ENCODE assay signal across 25 cellular contexts in the genomic region with DNA sequence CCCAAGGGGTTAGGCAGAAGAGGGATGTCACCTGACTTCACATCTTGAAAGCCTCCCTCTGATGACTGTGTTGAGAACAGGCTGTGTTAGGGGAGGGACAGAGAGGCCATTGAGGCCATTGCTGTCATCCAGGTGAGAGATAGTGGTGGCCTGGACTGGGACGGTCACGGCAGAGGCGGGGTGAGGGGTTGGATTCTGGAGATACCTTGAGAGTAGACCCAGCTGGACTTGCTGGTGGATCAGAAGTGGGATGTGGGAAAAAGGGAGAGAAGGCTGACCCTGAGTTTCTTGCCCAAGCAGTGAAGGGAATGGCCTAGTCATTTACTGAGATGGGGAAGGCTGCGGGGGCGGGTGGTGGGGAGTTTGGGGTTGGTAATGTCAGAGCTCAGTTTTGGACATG. TPM values are rescaled to one million over a fixed set of nuclear protein-coding genes. Genes with fewer than 3 reads are reported as not detected.
DNase-seq lines count a peak whose midpoint lies in the region; ATAC-seq, FAIRE-seq and TF ChIP-seq lines count a peak whose summit lies in the region.
"Had no signal": no experiment of that assay in that cellular context is flagged by ENCODE, and none has a peak within 500 bp of the region (broad histone marks: within the 10 kb centered on the region; RNA-seq: fewer than 3 reads in every experiment).

No MANE protein-coding gene starts in this region.

- no peak for ATAC-seq in T-cell (replicated peaks in 1 of 4)
- ATAC-seq in activated CD4-positive, CD25-positive, alpha-beta regulatory T cell treated with anti-CD3 and anti-CD28 coated beads, Interleukin-2, amount 50 U/mL, for 24 hours = no peak
- ATAC-seq: A549, Panc1 had no signal

- H3K27me3 Mint-ChIP-seq in activated naive CD4-positive, alpha-beta T cell treated with anti-CD3 and anti-CD28 coated beads for 36 hours (ENCODE audit: low read depth) = no peaks in the 10 kb centered on the region
- H3K27me3 Mint-ChIP-seq in T-cell = no peaks in the 10 kb centered on the region
- H3K27me3 Mint-ChIP-seq: activated CD4-positive, alpha-beta memory T cell treated with anti-CD3 and anti-CD28 coated beads, Interleukin-2, amount 10 ng/mL, durations not matched to agents 7 days and 5 days; activated T-cell treated with anti-CD3 and anti-CD28 coated beads, Interleukin-2, amount 50 U/mL, for 24 hours; type B pancreatic cell had no signal

- no peaks in the 10 kb centered on the region for H3K9me3 Mint-ChIP-seq in activated naive CD4-positive, alpha-beta T cell treated with anti-CD3 and anti-CD28 coated beads for 36 hours
- no peaks in the 10 kb centered on the region for H3K9me3 Mint-ChIP-seq in T-cell
- H3K9me3 Mint-ChIP-seq: activated CD4-positive, alpha-beta memory T cell treated with anti-CD3 and anti-CD28 coated beads, Interleukin-2, amount 10 ng/mL, durations not matched to agents 7 days and 5 days; activated T-cell treated with anti-CD3 and anti-CD28 coated beads, Interleukin-2, amount 50 U/mL, for 24 hours; GM23338; T-helper 1 cell treated with Interleukin-12 subunit alpha and Interleukin-12 subunit beta and Interleukin-4 antibody, amounts not matched to agents 30 μg/mL and 1 μg/mL, for 36 hours; type B pancreatic cell had no signal

- H3K4me1 ChIP-seq in keratinocyte (ENCODE audit: control insufficient read depth, extremely low read depth, insufficient read depth, low read length) = peaks cover 27% of the 10 kb centered on the region
- H3K4me1 ChIP-seq: BE2C had no signal

- H3K36me3 Mint-ChIP-seq in activated naive CD4-positive, alpha-beta T cell treated with anti-CD3 and anti-CD28 coated beads for 36 hours (ENCODE audit: low read depth) = peaks cover 1% of the 10 kb centered on the region
- peaks cover 16% of the 10 kb centered on the region for H3K36me3 Mint-ChIP-seq in T-cell

- H3K4me2 ChIP-seq in keratinocyte (ENCODE audit: control insufficient read depth, extremely low read depth, insufficient read depth, low read depth, low read length) = peak overlapping the region; percentile 70
- H3K4me2 ChIP-seq: A549, GM23338, hepatocyte had no signal

- intact Hi-C loops in activated naive CD4-positive, alpha-beta T cell treated with anti-CD3 and anti-CD28 coated beads for 36 hours (cut with micrococcal nuclease) = no loop called here

- no peak for TF ChIP-seq CTCF in keratinocyte (optimal IDR thresholded peaks at IDR 0.05 in 1 of 3, IDR thresholded peaks at IDR 0.05 in 1 of 3, conservative IDR thresholded peaks at IDR 0.05 in 1 of 3; ENCODE audit: extremely low read depth in 1 of 3, insufficient read depth in 2 of 3, low read length in 3 of 3)

- POLR2A ChIA-PET in T-cell (lab: Charles Lee) = no interaction called here

- dilution Hi-C loops in keratinocyte (cut with MboI; ENCODE audit: extremely low pct_ligation_motif_present, low sequenced_read_pairs) = no loop called here

- CTCF ChIA-PET in activated naive CD4-positive, alpha-beta T cell treated with anti-CD3 and anti-CD28 coated beads for 36 hours (lab: Charles Lee) = interaction anchor here (0.6 to 1.4 kb wide), 4 partner anchors 9 to 329 kb away, joined by 3 to 4 read pairs (median 3); no protein-coding TSS in a partner anchor
- CTCF ChIA-PET in T-cell (lab: Charles Lee) = interaction anchor here in 1 of 2 donors (0.7 kb wide), 1 partner anchor 557 kb away, joined by 7 read pairs; no protein-coding TSS in a partner anchor

- H3K4me3 Mint-ChIP-seq in activated naive CD4-positive, alpha-beta T cell treated with anti-CD3 and anti-CD28 coated beads for 36 hours = no peak overlapping the region
- H3K4me3 Mint-ChIP-seq in T-cell = peak overlapping the region in 2 of 3 donors; percentile 55 to 65
- H3K4me3 Mint-ChIP-seq: activated CD4-positive, alpha-beta memory T cell treated with anti-CD3 and anti-CD28 coated beads, Interleukin-2, amount 10 ng/mL, durations not matched to agents 7 days and 5 days; GM23338; T-helper 1 cell treated with Interleukin-12 subunit alpha and Interleukin-12 subunit beta and Interleukin-4 antibody, amounts not matched to agents 30 μg/mL and 1 μg/mL, for 36 hours; type B pancreatic cell had no signal

- H3K27ac ChIP-seq in keratinocyte (ENCODE audit: control insufficient read depth, insufficient read depth, low read length) = peak overlapping the region; percentile 62
- peak overlapping the region; percentile 89 for H3K27ac ChIP-seq in temporal lobe (ENCODE audit: low read depth, low read length)
- H3K27ac ChIP-seq: A549, hepatocyte, SJSA1, WERI-Rb-1 had no signal

- H2AFZ ChIP-seq in keratinocyte (ENCODE audit: control insufficient read depth, low read length) = no peak overlapping the region
- H2AFZ ChIP-seq: GM23338, hepatocyte had no signal

- peaks cover 2% of the 10 kb centered on the region for H3K79me2 ChIP-seq in keratinocyte (ENCODE audit: control insufficient read depth, insufficient read depth, low read length)
- H3K79me2 ChIP-seq: hepatocyte had no signal

- peak overlapping the region; percentile 20 for H3K27ac Mint-ChIP-seq in activated naive CD4-positive, alpha-beta T cell treated with anti-CD3 and anti-CD28 coated beads for 36 hours
- peak overlapping the region in 1 of 2 donors; percentile 36 for H3K27ac Mint-ChIP-seq in T-cell
- H3K27ac Mint-ChIP-seq: activated CD4-positive, alpha-beta memory T cell treated with anti-CD3 and anti-CD28 coated beads, Interleukin-2, amount 10 ng/mL, durations not matched to agents 7 days and 5 days; GM23338; type B pancreatic cell had no signal

- H3K9ac ChIP-seq in keratinocyte (ENCODE audit: control insufficient read depth, extremely low read depth, insufficient read depth, low read length) = peak overlapping the region; percentile 54

- no peaks in the 10 kb centered on the region for H3K9me1 ChIP-seq in keratinocyte (ENCODE audit: control insufficient read depth, extremely low read depth, insufficient read depth, low read length)

- H3K4me3 ChIP-seq in keratinocyte (ENCODE audit: control insufficient read depth in 2 of 3, extremely low read depth in 1 of 3, insufficient read depth in 2 of 3, low read depth in 1 of 3, low read length in 3 of 3) = no peak overlapping the region
- H3K4me3 ChIP-seq: A549, GM23338, hepatocyte, MG63, SJSA1 had no signal

- no peak for DNase-seq in activated naive CD4-positive, alpha-beta T cell treated with anti-CD3 and anti-CD28 coated beads for 36 hours
- no peak for DNase-seq in activated naive CD4-positive, alpha-beta T cell treated with anti-CD3 and anti-CD28 coated beads, Interleukin-2, amount 50 U/mL, for 16 hours
- DNase-seq in T-cell = no peak
- no peak for DNase-seq in keratinocyte (ENCODE audit: low read depth, low spot score)
- DNase-seq in NCI-H2029 (lab: John Stamatoyannopoulos, UW) = no peak
- DNase-seq in GM03348 (ENCODE audit: low spot score) = no peak
- DNase-seq: activated naive CD4-positive, alpha-beta T cell treated with Interleukin-2 at 50 U/mL for 16 hours; aorta; BE2C; MG63; NCI-H1417 treated with DMSO at 0.1 percent for 48 hours; NCI-H446 treated with DMSO at 0.1 percent for 48 hours; WERI-Rb-1 had no signal

- H3K9me3 ChIP-seq in keratinocyte (ENCODE audit: control insufficient read depth, low read depth, low read length) = no peaks in the 10 kb centered on the region
- H3K9me3 ChIP-seq: A549, BE2C, MG63, SJSA1 had no signal

- FAIRE-seq in keratinocyte (lab: Jason Lieb, UNC) = peak; percentile 32
- FAIRE-seq: A549, frontal cortex had no signal

- no peaks in the 10 kb centered on the region for H4K20me1 ChIP-seq in keratinocyte (ENCODE audit: control insufficient read depth, extremely low read depth, insufficient read depth, low read length)

- no peaks in the 10 kb centered on the region for H3K36me3 ChIP-seq in keratinocyte (ENCODE audit: control insufficient read depth in 2 of 2, extremely low read depth in 1 of 2, insufficient read depth in 2 of 2, low read length in 2 of 2)
- H3K36me3 ChIP-seq: BE2C, MG63 had no signal

- H3K4me1 Mint-ChIP-seq in activated naive CD4-positive, alpha-beta T cell treated with anti-CD3 and anti-CD28 coated beads for 36 hours (ENCODE audit: low read depth) = no peaks in the 10 kb centered on the region
- H3K4me1 Mint-ChIP-seq in T-cell = peaks cover 0 to 14% (median 9%) of the 10 kb centered on the region in 3 donors
- H3K4me1 Mint-ChIP-seq: GM23338 had no signal

- no peaks in the 10 kb centered on the region for H3K27me3 ChIP-seq in keratinocyte (ENCODE audit: control insufficient read depth, extremely low read depth, insufficient read depth, low read length)
- H3K27me3 ChIP-seq: BE2C, hepatocyte, MG63, SJSA1 had no signal

RNA-seq across cellular contexts. Expression of a gene that starts 13.6 kb away (rescaled TPM):
- 1 to 10 TPM; 5.1 to 6.3 TPM for total RNA-seq in activated naive CD4-positive, alpha-beta T cell treated with anti-CD3 and anti-CD28 coated beads for 36 hours
- total RNA-seq in T-cell (10 to 100 TPM; 17.3 to 26.3 (median 22.8) TPM), temporal lobe (281 TPM)
- 5.9 to 10.9 TPM (median 10.8 TPM) in 3 replicates for polyA plus RNA-seq in keratinocyte
- 5.5 TPM for polyA plus RNA-seq in keratinocyte (2011; ENCODE audit: low read depth)
- 6.6 and 8.5 TPM in 2 replicates for polyA plus RNA-seq in keratinocyte (2011; cell fraction: cytosol; rRNA removed)
- polyA plus RNA-seq in keratinocyte (2011; cell fraction: nucleus; rRNA removed) = 11.0 and 12.6 TPM in 2 replicates
- polyA plus RNA-seq in keratinocyte (2012; ENCODE audit: low replicate concordance) = 7.7 and 9.7 TPM in 2 replicates
- 4.3 to 10.3 TPM (median 9.9 TPM) in 3 replicates for polyA minus RNA-seq in keratinocyte
- polyA minus RNA-seq in keratinocyte (2011; cell fraction: cytosol; rRNA and poly(A)+ RNA removed) = 6.1 TPM
- polyA minus RNA-seq in keratinocyte (2011; cell fraction: nucleus; rRNA and poly(A)+ RNA removed) = 5.0 and 10.3 TPM in 2 replicates

Comparison
In these comparisons a context has a peak if more than half of its experiments do, and no peak if none do; other contexts are left out.
1. RNA of a gene that starts 13.6 kb away (total RNA-seq): 281 TPM in temporal lobe (single experiment); 17.3 to 26.3 TPM in T-cell and 5.1 to 6.3 TPM in activated naive CD4-positive, alpha-beta T cell treated with anti-CD3 and anti-CD28 coated beads for 36 hours; every median in the first group is over 10 times any median in the second.